Comparison of ENCODE assay signal across 8 cellular contexts in genomic region chr2:113248997-113249770, GRCh38.
A peak's percentile ranks its signal among the peaks of the same experiment; 100 is the strongest.
DNase-seq lines count a peak whose midpoint lies in the region; ATAC-seq and FAIRE-seq lines count a peak whose summit lies in the region.

No MANE protein-coding gene starts in this region.

- FAIRE-seq in endometrium (lab: Jason Lieb, UNC), result peak; percentile 12

- DNase-seq in GDM1 (lab: John Stamatoyannopoulos, UW), result peak; percentile 46
- DNase-seq in NCI-H82 treated with DMSO at 0.1 percent for 48 hours (lab: John Stamatoyannopoulos, UW; ENCODE audit: unreplicated experiment), result peak; percentile 40
- peak; percentile 35 to 49 for DNase-seq in activated CD8-positive, alpha-beta memory T cell treated with anti-CD3 and anti-CD28 coated beads for 4 hours (ENCODE audit: low read depth in 2 of 2)
- peak; percentile 60 for DNase-seq in midbrain (lab: John Stamatoyannopoulos, UW)
- peak; percentile 49 to 51 for DNase-seq in stimulated activated CD8-positive, alpha-beta memory T cell treated with anti-CD3 and anti-CD28 coated beads, Interleukin-4, amount 100 ng/mL, for 1 hour (ENCODE audit: low read depth in 2 of 2, low spot score in 1 of 2)

- ATAC-seq in HG03342 (IDR thresholded peaks at IDR 0.05; ENCODE audit: unreplicated experiment) (peak; percentile 57), HG03469 (IDR thresholded peaks at IDR 0.05; ENCODE audit: unreplicated experiment) (no peak)
